ENCODE assay signal across 8 cellular contexts in genomic region chr3:183178833-183179549, GRCh38. TPM values are rescaled to one million over a fixed set of nuclear protein-coding genes. Genes with fewer than 3 reads are reported as not detected.
DNase-seq lines count a peak whose midpoint lies in the region; ATAC-seq and TF ChIP-seq lines count a peak whose summit lies in the region.

No MANE protein-coding gene starts in this region.

- peaks cover 22% of the 10 kb centered on the region for H3K4me1 ChIP-seq in left ventricle myocardium inferior
- no peaks in the 10 kb centered on the region for H3K4me1 ChIP-seq in prostate gland (replicated peaks)

- H3K4me1 Mint-ChIP-seq in activated naive CD8-positive, alpha-beta T cell (ENCODE audit: low read depth): peaks cover 8% of the 10 kb centered on the region

- no peak overlapping the region for H3K27ac ChIP-seq in AG04450 (ENCODE audit: low read depth, low read length)
- H3K27ac ChIP-seq in left ventricle myocardium inferior (replicated peaks): no peak overlapping the region
- H3K27ac ChIP-seq in prostate gland: peak overlapping the region; percentile 12 to 39

- CTCF ChIA-PET in AG04450 (lab: Charles Lee): interaction anchor here (0.8 to 2.3 kb wide), 5 partner anchors 13 to 208 kb away, joined by 3 to 14 read pairs (median 5); no protein-coding TSS in a partner anchor

- H3K27me3 ChIP-seq in AG04450 (ENCODE audit: control insufficient read depth, insufficient read depth, low read length) (peaks cover 29% of the 10 kb centered on the region), left ventricle myocardium inferior (ENCODE audit: low read depth) (peaks cover 73% of the 10 kb centered on the region), prostate gland (replicated peaks; ENCODE audit: insufficient read depth) (no peaks in the 10 kb centered on the region)

- H3K36me3 Mint-ChIP-seq in activated naive CD8-positive, alpha-beta T cell: no peaks in the 10 kb centered on the region

- TF ChIP-seq CTCF in AG04450 (IDR thresholded peaks at IDR 0.05; ENCODE audit: low read depth, low read length) (no peak), left ventricle myocardium inferior (IDR thresholded peaks at IDR 0.05; ENCODE audit: borderline replicate concordance) (peak; percentile 16), prostate gland (IDR thresholded peaks at IDR 0.05) (peak in 2 of 4 experiments; percentile 12 to 27)

- H3K36me3 ChIP-seq in left ventricle myocardium inferior (no peaks in the 10 kb centered on the region), prostate gland (no peaks in the 10 kb centered on the region)

- ATAC-seq in GM21529 (IDR thresholded peaks at IDR 0.05; ENCODE audit: unreplicated experiment): peak; percentile 76
- no peak for ATAC-seq in GM18517 (IDR thresholded peaks at IDR 0.05; ENCODE audit: unreplicated experiment)
- no peak for ATAC-seq in GM18870 (IDR thresholded peaks at IDR 0.05; ENCODE audit: unreplicated experiment)

- POLR2A ChIA-PET in AG04450 (lab: Yijun Ruan, JAX): interaction anchor here (0.6 kb wide), 1 partner anchor 28 kb away, joined by 12 read pairs; no protein-coding TSS in a partner anchor

- H3K9me3 ChIP-seq in AG04450 (ENCODE audit: control insufficient read depth, insufficient read depth, low read length) (no peaks in the 10 kb centered on the region; the same call in 1 of the 2 replicates), left ventricle myocardium inferior (replicated peaks) (no peaks in the 10 kb centered on the region), prostate gland (no peaks in the 10 kb centered on the region)

- peaks cover 17% of the 10 kb centered on the region for H3K27me3 Mint-ChIP-seq in activated naive CD8-positive, alpha-beta T cell

- H3K4me3 ChIP-seq in AG04450 (ENCODE audit: low read depth, low read length) (peak overlapping the region; percentile 58), left ventricle myocardium inferior (peak overlapping the region; percentile 66), prostate gland (peak overlapping the region; percentile 36 to 39)

- under 1% methylated on average over 66 of the region's 68 CpGs for WGBS in prostate gland

- no peak overlapping the region for H3K27ac Mint-ChIP-seq in activated naive CD8-positive, alpha-beta T cell

- DNase-seq in AG04450 (ENCODE audit: low read depth, low spot score) (no peak), NCI-H526 treated with DMSO at 0.1 percent for 48 hours (lab: John Stamatoyannopoulos, UW) (peak; percentile 59), left ventricle myocardium inferior (peak; percentile 29), prostate gland (ENCODE audit: low spot score) (peak; percentile 15)

- TF ChIP-seq POLR2A in prostate gland (IDR thresholded peaks at IDR 0.05): no peak

- H3K9me3 Mint-ChIP-seq in activated naive CD8-positive, alpha-beta T cell (ENCODE audit: low read depth): no peaks in the 10 kb centered on the region

- H3K4me3 Mint-ChIP-seq in activated naive CD8-positive, alpha-beta T cell: peak overlapping the region; percentile 77

- intact Hi-C loops in left ventricle myocardium inferior (cut with micrococcal nuclease): no loop called here
- intact Hi-C loops in prostate gland (cut with DNase I): no loop called here

RNA-seq across cellular contexts. Expression of gene LAMP3, which starts 16.5 kb away (rescaled TPM):
- polyA plus RNA-seq in AG04450 (2011; rRNA removed): 0.02 and 0.05 TPM in 2 replicates
- not detected in 2 replicates for polyA minus RNA-seq in AG04450 (2011; rRNA and poly(A)+ RNA removed)
- not detected for total RNA-seq in left ventricle myocardium inferior
- total RNA-seq in prostate gland: 1 to 10 TPM; 1.3 to 3.7 TPM

Comparison
In these comparisons a context has a peak if more than half of its experiments do, and no peak if none do; other contexts are left out.
1. H3K27ac ChIP-seq: peak in prostate gland (2 of 2); none in AG04450 (single experiment) and left ventricle myocardium inferior (single experiment).
2. Peak in every context shown above with its lines, with median percentiles within 50 percentile points of each other: H3K4me3 ChIP-seq.